In genomic region chr7:151570366-151570915, GRCh38 we compare ENCODE assay signal across 11 cellular contexts. TPM values are rescaled to one million over a fixed set of nuclear protein-coding genes. Genes with fewer than 3 reads are reported as not detected.
DNase-seq lines count a peak whose midpoint lies in the region; ATAC-seq and TF ChIP-seq lines count a peak whose summit lies in the region.
"Had no signal": no experiment of that assay in that cellular context is flagged by ENCODE, and none has a peak within 500 bp of the region (broad histone marks: within the 10 kb centered on the region; RNA-seq: fewer than 3 reads in every experiment).

No MANE protein-coding gene starts in this region.

- no peak overlapping the region for H3K14ac ChIP-seq in IMR-90 (replicated peaks; ENCODE audit: low read depth, low read length)

- no peaks in the 10 kb centered on the region; a peak in 2 of 4 replicates for H3K79me1 ChIP-seq in IMR-90 (ENCODE audit: low read depth in 1 of 2, low read length in 2 of 2)

- intact Hi-C loops in IMR-90 (cut with micrococcal nuclease), result loop anchor here (1.0 to 5.0 kb wide), 3 partner anchors 60 to 189 kb away; no protein-coding TSS in a partner anchor

- no peak overlapping the region for H3K23ac ChIP-seq in IMR-90 (ENCODE audit: low read depth, low read length)

- TF ChIP-seq CTCF in IMR-90 (conservative IDR thresholded peaks at IDR 0.05; ENCODE audit: low read depth, low read length) (peak; percentile 67), astrocyte of the spinal cord (IDR thresholded peaks at IDR 0.05; ENCODE audit: low read depth, low read length) (peak; percentile 53), lung (IDR thresholded peaks at IDR 0.05; ENCODE audit: control extremely low read depth, extremely low read depth) (peak; percentile 4)

- POLR2A ChIA-PET in IMR-90 (lab: Charles Lee; ENCODE audit: unreplicated experiment), result no interaction called here

- no peak overlapping the region for H3K56ac ChIP-seq in IMR-90 (ENCODE audit: extremely low read depth, insufficient read depth, low read length)

- no peak overlapping the region for H2AK9ac ChIP-seq in IMR-90 (replicated peaks; ENCODE audit: low read depth, low read length, poor library complexity)

- no peak overlapping the region for H3K4ac ChIP-seq in IMR-90 (ENCODE audit: low read depth, low read length)

- no peak overlapping the region for H2BK15ac ChIP-seq in IMR-90 (ENCODE audit: low read depth, low read length)

- H3K4me1 ChIP-seq in IMR-90 (ENCODE audit: control insufficient read depth, insufficient read depth, low read length) (peaks cover 4% of the 10 kb centered on the region), lung (ENCODE audit: control insufficient read depth in 2 of 2, insufficient read depth in 2 of 2, low read length in 2 of 2) (peaks cover 0 to 4% of the 10 kb centered on the region in 2 donors)

- no peak overlapping the region for H3K9ac ChIP-seq in IMR-90 (ENCODE audit: low read depth, low read length)

- H3K4me3 ChIP-seq in IMR-90 (ENCODE audit: insufficient read depth, low read depth, low read length), result no peak overlapping the region
- no peak overlapping the region for H3K4me3 ChIP-seq in astrocyte of the spinal cord (ENCODE audit: low read depth, low read length)
- H3K4me3 ChIP-seq in lung, result no peak overlapping the region

- no peak overlapping the region; a peak in 1 of 4 replicates for H4K8ac ChIP-seq in IMR-90 (ENCODE audit: low read depth in 2 of 2, low read length in 2 of 2)

- no peak overlapping the region for H2BK120ac ChIP-seq in IMR-90 (ENCODE audit: low read depth, low read length)

- CTCF ChIA-PET in IMR-90 (lab: Yijun Ruan, JAX), result interaction anchor here (0.6 to 1.2 kb wide), 5 partner anchors 14 to 193 kb away, joined by 3 to 5 read pairs (median 3); no protein-coding TSS in a partner anchor

- H3K9me1 ChIP-seq in IMR-90 (ENCODE audit: insufficient read depth, low read length), result no peaks in the 10 kb centered on the region

- H3K36me3 ChIP-seq in IMR-90 (ENCODE audit: control insufficient read depth, insufficient read depth, low read length) (peaks cover 6% of the 10 kb centered on the region; the same call in 1 of the 2 replicates), lung (ENCODE audit: control insufficient read depth in 2 of 2, insufficient read depth in 2 of 2, low read length in 2 of 2) (peaks cover 6 to 13% of the 10 kb centered on the region in 2 donors)

- H3K27me3 ChIP-seq in IMR-90 (ENCODE audit: control insufficient read depth, insufficient read depth, low read length), result no peaks in the 10 kb centered on the region
- H3K27me3 ChIP-seq in lung (ENCODE audit: control insufficient read depth, insufficient read depth), result no peaks in the 10 kb centered on the region

- in situ Hi-C loops in IMR-90 (cut with MboI; ENCODE audit: low sequenced_read_pairs), result no loop called here
- in situ Hi-C loops in astrocyte of the spinal cord (cut with HindIII; ENCODE audit: low sequenced_read_pairs), result no loop called here

- H2BK5ac ChIP-seq in IMR-90 (ENCODE audit: low read depth, low read length, poor library complexity, severe bottlenecking), result no peak overlapping the region

- H3K9me3 ChIP-seq in IMR-90 (ENCODE audit: control insufficient read depth, insufficient read depth, low read length) (no peaks in the 10 kb centered on the region), lung (ENCODE audit: control insufficient read depth in 2 of 2, insufficient read depth in 1 of 2, low read length in 1 of 2) (peaks cover 0 to under 1% of the 10 kb centered on the region in 2 donors)

- H2AFZ ChIP-seq in IMR-90 (replicated peaks; ENCODE audit: low read length, poor library complexity), result no peak overlapping the region

- H2BK20ac ChIP-seq in IMR-90 (ENCODE audit: low read depth, low read length), result no peak overlapping the region

- no peak overlapping the region for H2AK5ac ChIP-seq in IMR-90 (ENCODE audit: low read depth, low read length)

- H3K27ac ChIP-seq in IMR-90 (ENCODE audit: insufficient read depth, low read length) (no peak overlapping the region), lung (ENCODE audit: low read depth in 1 of 2, low read length in 1 of 2) (no peak overlapping the region), caudate nucleus (ENCODE audit: low read depth, low read length) (no peak overlapping the region)

- DNase-seq in CD1c-positive myeloid dendritic cell (ENCODE audit: extremely low spot score) (peak; percentile 21), IMR-90 (peak; percentile 47), astrocyte of the spinal cord (ENCODE audit: low read depth, low spot score) (peak; percentile 33), lung (ENCODE audit: low spot score) (no peak), caudate nucleus (lab: John Stamatoyannopoulos, UW) (no peak), islet precursor cell (no peak), SHP77 (lab: John Stamatoyannopoulos, UW) (no peak), NCI-H2196 treated with DMSO at 0.1 percent for 48 hours (lab: John Stamatoyannopoulos, UW; ENCODE audit: unreplicated experiment) (no peak)
- DNase-seq: effector memory CD8-positive, alpha-beta T cell; NCI-H446 treated with DMSO at 0.1 percent for 48 hours; stimulated activated naive CD4-positive, alpha-beta T cell treated with Interleukin-2 at 50 U/mL for 16 hours had no signal

- no TSS peak for BruUV-seq in IMR-90 (replicated peaks; lab: Mats Ljungman, UMichigan)

- no peak for ATAC-seq in IMR-90 (ENCODE audit: low read depth)
- no peak for ATAC-seq in lung (ENCODE audit: insufficient read depth, low FRiP score)
- ATAC-seq: effector memory CD8-positive, alpha-beta T cell had no signal

- H3K18ac ChIP-seq in IMR-90 (ENCODE audit: low read depth, low read length), result no peak overlapping the region

- dilution Hi-C loops in IMR-90 (cut with HindIII; ENCODE audit: low sequenced_read_pairs, unreplicated experiment), result no loop called here

- TF ChIP-seq RAD21 in IMR-90 (IDR thresholded peaks at IDR 0.05; ENCODE audit: low read length), result peak; percentile 75

- TF ChIP-seq POLR2A in IMR-90 (IDR thresholded peaks at IDR 0.05; ENCODE audit: low read depth, low read length), result no peak

- H4K20me1 ChIP-seq in IMR-90 (ENCODE audit: insufficient read depth, low read length), result no peaks in the 10 kb centered on the region

- no peak overlapping the region for H3K4me2 ChIP-seq in IMR-90 (ENCODE audit: low read depth, low read length)

- H4K91ac ChIP-seq in IMR-90 (ENCODE audit: insufficient read depth, low read depth, low read length), result no peak overlapping the region

- no peak overlapping the region for H4K5ac ChIP-seq in IMR-90 (ENCODE audit: low read depth, low read length)

TF ChIP-seq in IMR-90, 13 proteins besides CTCF, POLR2A, EP300 and RAD21:
- TF ChIP-seq MXI1 (IDR thresholded peaks at IDR 0.05; ENCODE audit: borderline replicate concordance, low read depth, low read length) (no peak), SMC3 (IDR thresholded peaks at IDR 0.05; ENCODE audit: low read depth, low read length) (peak; percentile 83), BHLHE40 (IDR thresholded peaks at IDR 0.05; ENCODE audit: low read depth, low read length) (no peak), CEBPB (IDR thresholded peaks at IDR 0.05; ENCODE audit: low read depth, low read length) (peak; percentile 33; the same call in 1 of the 2 replicates)

RNA-seq across cellular contexts. Expression of gene RHEB, which starts 50.7 kb away (rescaled TPM):
- 19.7 and 45.5 TPM in 2 replicates for total RNA-seq in IMR-90 (2012; rRNA removed)
- polyA plus RNA-seq in IMR-90 (2012; rRNA removed), result 56.8 and 67.2 TPM in 2 replicates
- 67.9 and 82.1 TPM in 2 replicates for polyA plus RNA-seq in IMR-90 (2012; cell fraction: cytosol; rRNA removed)
- polyA plus RNA-seq in IMR-90 (2012; cell fraction: nucleus; rRNA removed; ENCODE audit: low replicate concordance), result 15.7 and 32.1 TPM in 2 replicates
- total RNA-seq in lung, result 10 to 100 TPM; 65.6 to 82.0 TPM
- 100 to 1,000 TPM in 1 of 2 donors, 10 to 100 TPM in 1; 85.6 to 117 TPM for polyA plus RNA-seq in lung

Comparison
In these comparisons a context has a peak if more than half of its experiments do, and no peak if none do; other contexts are left out.
1. DNase-seq: peak in CD1c-positive myeloid dendritic cell (single experiment), IMR-90 (single experiment) and astrocyte of the spinal cord (single experiment); none in lung (single experiment), caudate nucleus (0 of 61), islet precursor cell (single experiment), SHP77 (0 of 2) and NCI-H2196 treated with DMSO at 0.1 percent for 48 hours (single experiment).
2. CTCF ChIP-seq: peak in every context shown above with its lines; median percentile 67 in IMR-90; 53 in astrocyte of the spinal cord; 4 in lung.